Comparison of ENCODE assay signal across 9 cellular contexts in genomic region chr6:17015551-17016381, GRCh38.
A peak's percentile ranks its signal among the peaks of the same experiment; 100 is the strongest.
DNase-seq lines count a peak whose midpoint lies in the region; ATAC-seq, FAIRE-seq and TF ChIP-seq lines count a peak whose summit lies in the region.
"Had no signal": no experiment of that assay in that cellular context is flagged by ENCODE, and none has a peak within 500 bp of the region (broad histone marks: within the 10 kb centered on the region; RNA-seq: fewer than 3 reads in every experiment).

No MANE protein-coding gene starts in this region.

- H3K27me3 Mint-ChIP-seq in CD8-positive, alpha-beta T cell (ENCODE audit: low read depth): peaks cover 20% of the 10 kb centered on the region
- peaks cover 25% of the 10 kb centered on the region for H3K27me3 Mint-ChIP-seq in activated CD4-positive, alpha-beta memory T cell treated with anti-CD3 and anti-CD28 coated beads for 36 hours

- H3K9me3 Mint-ChIP-seq in CD8-positive, alpha-beta T cell: peaks cover under 1% of the 10 kb centered on the region
- no peaks in the 10 kb centered on the region for H3K9me3 Mint-ChIP-seq in activated CD4-positive, alpha-beta memory T cell treated with anti-CD3 and anti-CD28 coated beads for 36 hours

- H3K4me1 ChIP-seq in CD8-positive, alpha-beta T cell (ENCODE audit: insufficient read depth, low read length): peaks cover 10% of the 10 kb centered on the region
- H3K4me1 ChIP-seq in pancreas: peaks cover 0 to under 1% (median 0%) of the 10 kb centered on the region in 3 donors

- intact Hi-C loops in CD8-positive, alpha-beta T cell (cut with DNase I, micrococcal nuclease): no loop called here
- intact Hi-C loops in activated CD4-positive, alpha-beta memory T cell treated with anti-CD3 and anti-CD28 coated beads for 36 hours (cut with micrococcal nuclease): loop anchor here (1.0 to 10.0 kb wide), 7 partner anchors 8 to 1099 kb away; no protein-coding TSS in a partner anchor
- intact Hi-C loops in pancreas (cut with DNase I): no loop called here

- CTCF ChIA-PET in CD8-positive, alpha-beta T cell (lab: Charles Lee): interaction anchor here (0.8 kb wide), 1 partner anchor 277 kb away, joined by 3 read pairs; no protein-coding TSS in a partner anchor
- CTCF ChIA-PET in activated CD4-positive, alpha-beta memory T cell treated with anti-CD3 and anti-CD28 coated beads for 36 hours (lab: Charles Lee): interaction anchor here (0.5 to 1.7 kb wide), 5 partner anchors 19 to 149 kb away, joined by 3 to 7 read pairs (median 5); no protein-coding TSS in a partner anchor

- no peak for TF ChIP-seq CTCF in CD8-positive, alpha-beta T cell (IDR thresholded peaks at IDR 0.05)
- TF ChIP-seq CTCF in pancreas (IDR thresholded peaks at IDR 0.05): no peak

- POLR2A ChIA-PET in CD8-positive, alpha-beta T cell (lab: Charles Lee): interaction anchor here (0.6 to 1.0 kb wide), 2 partner anchors 8 to 9 kb away, joined by 3 to 4 read pairs; no protein-coding TSS in a partner anchor
- POLR2A ChIA-PET in activated CD4-positive, alpha-beta memory T cell treated with anti-CD3 and anti-CD28 coated beads for 36 hours (lab: Charles Lee): interaction anchor here (1.2 kb wide), 1 partner anchor 190 kb away, joined by 3 read pairs; no protein-coding TSS in a partner anchor

- ATAC-seq in CD8-positive, alpha-beta T cell: peak; percentile 76
- ATAC-seq in esophagus mucosa: peak; percentile 63
- peak in 3 of 4 donors; percentile 40 to 69 (median 47) for ATAC-seq in pancreas
- ATAC-seq in HG02763 (IDR thresholded peaks at IDR 0.05; ENCODE audit: unreplicated experiment): no peak

- H3K36me3 ChIP-seq in CD8-positive, alpha-beta T cell (ENCODE audit: insufficient read depth, low read length): no peaks in the 10 kb centered on the region
- H3K36me3 ChIP-seq in pancreas: no peaks in the 10 kb centered on the region

- H3K4me3 ChIP-seq in CD8-positive, alpha-beta T cell (ENCODE audit: low read depth, low read length): peak overlapping the region; percentile 62
- H3K4me3 ChIP-seq in pancreas: peak overlapping the region in 3 of 4 donors; percentile 2 to 29 (median 26)
- H3K4me3 ChIP-seq: SK-N-MC had no signal

- peak overlapping the region; percentile 72 for H3K27ac Mint-ChIP-seq in CD8-positive, alpha-beta T cell
- no peak overlapping the region for H3K27ac Mint-ChIP-seq in activated CD4-positive, alpha-beta memory T cell treated with anti-CD3 and anti-CD28 coated beads for 36 hours

- peaks cover 2% of the 10 kb centered on the region for H3K36me3 Mint-ChIP-seq in CD8-positive, alpha-beta T cell
- H3K36me3 Mint-ChIP-seq in activated CD4-positive, alpha-beta memory T cell treated with anti-CD3 and anti-CD28 coated beads for 36 hours: no peaks in the 10 kb centered on the region

- FAIRE-seq in pancreas (lab: Jason Lieb, UNC): no peak

- H3K4me3 Mint-ChIP-seq in CD8-positive, alpha-beta T cell: peak overlapping the region; percentile 80
- H3K4me3 Mint-ChIP-seq in activated CD4-positive, alpha-beta memory T cell treated with anti-CD3 and anti-CD28 coated beads for 36 hours: peak overlapping the region; percentile 61

- no peaks in the 10 kb centered on the region for H3K27me3 ChIP-seq in CD8-positive, alpha-beta T cell (ENCODE audit: insufficient read depth, low read length)
- no peaks in the 10 kb centered on the region for H3K27me3 ChIP-seq in pancreas

- peak overlapping the region; percentile 45 for H3K27ac ChIP-seq in CD8-positive, alpha-beta T cell (ENCODE audit: low read depth, low read length)
- H3K27ac ChIP-seq in pancreas: no peak overlapping the region
- H3K27ac ChIP-seq: SK-N-MC had no signal

- peak; percentile 17 to 73 (median 39) for DNase-seq in CD8-positive, alpha-beta T cell
- DNase-seq in activated CD4-positive, alpha-beta memory T cell treated with anti-CD3 and anti-CD28 coated beads for 36 hours: peak; percentile 44
- DNase-seq in pancreas: peak in 1 of 6 donors; percentile 47
- DNase-seq in OCI-M2 (lab: John Stamatoyannopoulos, UW; ENCODE audit: unreplicated experiment): no peak
- no peak for DNase-seq in NCI-H2196 treated with DMSO at 0.1 percent for 48 hours (lab: John Stamatoyannopoulos, UW; ENCODE audit: unreplicated experiment)
- no peak for DNase-seq in RPMI8226

- WGBS in pancreas, 2 donors: 41 to 49% methylated on average over 49 to 51 of the region's 51 CpGs

- H3K4me1 Mint-ChIP-seq in CD8-positive, alpha-beta T cell (ENCODE audit: low read depth): peaks cover 15% of the 10 kb centered on the region
- H3K4me1 Mint-ChIP-seq in activated CD4-positive, alpha-beta memory T cell treated with anti-CD3 and anti-CD28 coated beads for 36 hours (ENCODE audit: low read depth): peaks cover 18% of the 10 kb centered on the region

- H3K9me3 ChIP-seq in CD8-positive, alpha-beta T cell (ENCODE audit: low read length): no peaks in the 10 kb centered on the region
- H3K9me3 ChIP-seq in pancreas: no peaks in the 10 kb centered on the region

Comparison
In these comparisons a context has a peak if more than half of its experiments do, and no peak if none do; other contexts are left out.
1. DNase-seq: peak in CD8-positive, alpha-beta T cell (7 of 7) and activated CD4-positive, alpha-beta memory T cell treated with anti-CD3 and anti-CD28 coated beads for 36 hours (single experiment); none in OCI-M2 (single experiment), NCI-H2196 treated with DMSO at 0.1 percent for 48 hours (single experiment) and RPMI8226 (single experiment).